13 cellular contexts compared by ENCODE assay signal in genomic region chrX:20594985-20595384, GRCh38.
DNase-seq lines count a peak whose midpoint lies in the region; FAIRE-seq and TF ChIP-seq lines count a peak whose summit lies in the region.
"Had no signal": no experiment of that assay in that cellular context is flagged by ENCODE, and none has a peak within 500 bp of the region (broad histone marks: within the 10 kb centered on the region; RNA-seq: fewer than 3 reads in every experiment).

No MANE protein-coding gene starts in this region.

- no peaks in the 10 kb centered on the region for H3K36me3 ChIP-seq in PC-9 (ENCODE audit: low read depth)
- no peaks in the 10 kb centered on the region for H3K36me3 ChIP-seq in adrenal gland (replicated peaks in 1 of 2)
- H3K36me3 ChIP-seq: heart left ventricle, MG63 had no signal

- no peak overlapping the region for H3K4me2 ChIP-seq in PC-9

- no peaks in the 10 kb centered on the region for H3K79me2 ChIP-seq in PC-9 (ENCODE audit: low read depth)

- no peaks in the 10 kb centered on the region for H3K36me3 Mint-ChIP-seq in osteocyte (ENCODE audit: unreplicated experiment)
- H3K36me3 Mint-ChIP-seq: T-cell had no signal

- no peaks in the 10 kb centered on the region for H3K27me3 Mint-ChIP-seq in osteocyte (ENCODE audit: unreplicated experiment)

- WGBS in adrenal gland, 4 donors = 30 to 60% (median 45%) methylated on average over 2 of the region's 2 CpGs

- H3K4me3 Mint-ChIP-seq in osteocyte (ENCODE audit: unreplicated experiment) = no peak overlapping the region
- H3K4me3 Mint-ChIP-seq: central memory CD8-positive, alpha-beta T cell; T-cell had no signal

- intact Hi-C loops in PC-9 (cut with micrococcal nuclease; ENCODE audit: unreplicated experiment) (no loop called here), adrenal gland (cut with DNase I) (no loop called here)

- H3K9me3 Mint-ChIP-seq in osteocyte (ENCODE audit: unreplicated experiment) = peaks cover 8% of the 10 kb centered on the region
- H3K9me3 Mint-ChIP-seq: stimulated activated naive CD8-positive, alpha-beta T cell treated with anti-CD3 and anti-CD28 coated beads, Interleukin-15, Interleukin-2, amounts not matched to agents 100 ng/mL and 50 ng/mL, for 24 hours; T-cell had no signal

- no peaks in the 10 kb centered on the region for H3K4me1 ChIP-seq in PC-9 (replicated peaks; ENCODE audit: insufficient read depth)
- H3K4me1 ChIP-seq in adrenal gland (replicated peaks in 1 of 2) = no peaks in the 10 kb centered on the region
- H3K4me1 ChIP-seq: heart left ventricle had no signal

- no peak for FAIRE-seq in frontal cortex (lab: Jason Lieb, UNC)
- FAIRE-seq in urothelium cell line (lab: Jason Lieb, UNC) = no peak

- POLR2A ChIA-PET in PC-9 (lab: Charles Lee; ENCODE audit: unreplicated experiment) = no interaction called here

- peak; percentile 7; the same call in 1 of the 3 replicates for TF ChIP-seq CTCF in GM12872 (IDR thresholded peaks at IDR 0.05; ENCODE audit: insufficient read depth, low read depth, low read length)
- peak; percentile 44 for TF ChIP-seq CTCF in PC-9 (conservative IDR thresholded peaks at IDR 0.05)
- peak; percentile 38 for TF ChIP-seq CTCF in osteocyte (IDR thresholded peaks at IDR 0.05)
- TF ChIP-seq CTCF in adrenal gland (IDR thresholded peaks at IDR 0.05) = no peak

- H3K4me3 ChIP-seq in PC-9 (no peak overlapping the region), adrenal gland (no peak overlapping the region)
- H3K4me3 ChIP-seq: heart left ventricle, MG63 had no signal

- H3K4me1 Mint-ChIP-seq in osteocyte (ENCODE audit: unreplicated experiment) = peaks cover 6% of the 10 kb centered on the region
- H3K4me1 Mint-ChIP-seq: central memory CD8-positive, alpha-beta T cell; T-cell had no signal

- H3K27me3 ChIP-seq in PC-9 (ENCODE audit: insufficient read depth, low read depth) (no peaks in the 10 kb centered on the region), adrenal gland (peaks cover 15% of the 10 kb centered on the region)
- H3K27me3 ChIP-seq: MG63 had no signal

- DNase-seq in PC-9 = no peak
- DNase-seq in fibroblast of gingiva (ENCODE audit: low read depth) = peak; percentile 1
- no peak for DNase-seq in osteocyte (ENCODE audit: extremely low spot score, unreplicated experiment)
- no peak for DNase-seq in frontal cortex (ENCODE audit: low spot score in 2 of 2)
- no peak for DNase-seq in adrenal gland
- DNase-seq in urothelium cell line (ENCODE audit: low spot score) = no peak
- DNase-seq: heart left ventricle, MG63, NCI-H510A, T-cell had no signal

- no peak overlapping the region for H2AFZ ChIP-seq in PC-9

- H3F3A ChIP-seq in PC-9 (ENCODE audit: insufficient read depth, low read depth) = no peaks in the 10 kb centered on the region

- CTCF ChIA-PET in PC-9 (lab: Charles Lee) = no interaction called here

- no TSS peak for BruUV-seq in PC-9 (replicated peaks; lab: Mats Ljungman, UMichigan)

- H3K9me3 ChIP-seq in PC-9 (ENCODE audit: insufficient read depth, low read depth) (no peaks in the 10 kb centered on the region), adrenal gland (replicated peaks in 1 of 3) (no peaks in the 10 kb centered on the region)
- H3K9me3 ChIP-seq: heart left ventricle, MG63 had no signal

- no peaks in the 10 kb centered on the region for H4K20me1 ChIP-seq in PC-9 (ENCODE audit: insufficient read depth)

- H3K27ac ChIP-seq in PC-9 (no peak overlapping the region), adrenal gland (no peak overlapping the region)
- H3K27ac ChIP-seq: heart left ventricle had no signal

- no peaks in the 10 kb centered on the region for H3K9me2 ChIP-seq in PC-9 (ENCODE audit: insufficient read depth)

- TF ChIP-seq POLR2A in adrenal gland (IDR thresholded peaks at IDR 0.05) = no peak

- H3K27ac Mint-ChIP-seq in osteocyte (ENCODE audit: unreplicated experiment) = no peak overlapping the region
- H3K27ac Mint-ChIP-seq: T-cell had no signal

Comparison
In these comparisons a context has a peak if more than half of its experiments do, and no peak if none do; other contexts are left out.
1. CTCF ChIP-seq: peak in GM12872 (single experiment), PC-9 (single experiment) and osteocyte (single experiment); none in adrenal gland (0 of 6).